In the genomic region with DNA sequence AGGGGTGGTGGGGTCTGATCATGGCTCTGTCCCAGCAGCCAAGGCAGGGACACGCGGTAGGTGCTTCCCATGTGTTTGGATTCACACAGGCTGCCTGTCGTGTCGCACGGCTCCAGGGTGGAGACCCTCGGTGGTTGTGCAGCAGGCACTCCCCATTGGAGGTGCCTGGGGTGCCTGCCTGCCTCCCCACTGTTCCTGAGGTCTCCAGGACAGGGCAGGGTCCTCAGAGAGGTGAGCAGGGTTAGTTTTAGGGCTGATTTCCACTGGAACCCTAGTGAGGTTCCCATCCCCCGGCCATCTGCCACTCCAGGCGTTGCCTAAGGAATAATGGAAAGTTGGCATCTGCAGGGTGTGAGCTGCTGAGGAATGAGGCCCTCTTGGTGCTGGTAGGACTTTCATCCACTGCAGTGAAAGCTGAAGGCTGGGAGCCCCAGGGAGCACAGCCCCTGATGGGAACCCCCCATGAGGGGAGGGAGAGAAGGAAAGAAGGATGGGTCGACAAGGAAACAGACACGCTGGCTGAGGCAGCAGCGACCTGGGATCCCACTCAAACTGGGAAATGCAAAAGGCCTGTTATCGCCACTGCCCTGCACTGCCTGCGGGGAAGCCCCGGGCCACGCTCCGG, we compare ENCODE assay signal across 21 cellular contexts. TPM values are rescaled to one million over a fixed set of nuclear protein-coding genes. Genes with fewer than 3 reads are reported as not detected.
DNase-seq lines count a peak whose midpoint lies in the region; ATAC-seq lines count a peak whose summit lies in the region.
"Had no signal": no experiment of that assay in that cellular context is flagged by ENCODE, and none has a peak within 500 bp of the region (broad histone marks: within the 10 kb centered on the region; RNA-seq: fewer than 3 reads in every experiment).

No MANE protein-coding gene starts in this region.

- H3K4ac ChIP-seq in mesenchymal stem cell (ENCODE audit: low read depth in 1 of 2, low read length in 2 of 2): no peak overlapping the region

- H3K4me2 ChIP-seq in mesenchymal stem cell (ENCODE audit: low read length, poor library complexity, severe bottlenecking): no peak overlapping the region
- H3K4me2 ChIP-seq: SK-N-SH had no signal

- H3K9ac ChIP-seq in mesenchymal stem cell (ENCODE audit: low read length): no peak overlapping the region
- H3K9ac ChIP-seq: SK-N-SH had no signal

- DNase-seq in activated naive CD4-positive, alpha-beta T cell treated with anti-CD3 and anti-CD28 coated beads, Interleukin-2, amount 10 ng/mL, durations not matched to agents 7 days and 5 days: peak; percentile 10
- no peak for DNase-seq in activated naive CD4-positive, alpha-beta T cell (lab: John Stamatoyannopoulos, UW)
- DNase-seq in DMS 273 treated with DMSO at 0.1 percent for 48 hours (lab: John Stamatoyannopoulos, UW) (peak; percentile 24), islet precursor cell (peak; percentile 32), mesenchymal stem cell (no peak), SW 1271 (lab: John Stamatoyannopoulos, UW) (no peak), C1 segment of cervical spinal cord (lab: John Stamatoyannopoulos, UW) (no peak)
- no peak for DNase-seq in stimulated activated effector memory CD8-positive, alpha-beta T cell treated with anti-CD3 and anti-CD28 coated beads, Interleukin-12 subunit alpha, Interleukin-12 subunit beta, amount 100 ng/mL, for 72 hours (ENCODE audit: low spot score in 2 of 2)
- DNase-seq: activated CD4-positive, alpha-beta memory T cell treated with anti-CD3 and anti-CD28 coated beads for 36 hours; activated gamma-delta T cell; GOT3; midbrain; NCI-H1105; SK-N-SH; stimulated activated CD4-positive, alpha-beta T cell treated with anti-CD3 and anti-CD28 coated beads, Interleukin-4, amount 100 ng/mL, for 24 hours had no signal

- no peaks in the 10 kb centered on the region for H3K36me3 Mint-ChIP-seq in activated naive CD4-positive, alpha-beta T cell treated with anti-CD3 and anti-CD28 coated beads, Interleukin-2, amount 10 ng/mL, durations not matched to agents 7 days and 5 days
- H3K36me3 Mint-ChIP-seq in stimulated activated effector memory CD8-positive, alpha-beta T cell treated with anti-CD3 and anti-CD28 coated beads, Interleukin-12 subunit alpha, Interleukin-12 subunit beta, amount 100 ng/mL, for 72 hours: peaks cover 5% of the 10 kb centered on the region
- H3K36me3 Mint-ChIP-seq: activated CD4-positive, alpha-beta memory T cell treated with anti-CD3 and anti-CD28 coated beads for 36 hours had no signal

- no peak overlapping the region for H2BK5ac ChIP-seq in mesenchymal stem cell (ENCODE audit: low read depth, low read length, poor library complexity, severe bottlenecking)

- H3K9me3 ChIP-seq in mesenchymal stem cell (ENCODE audit: control insufficient read depth, low read length): no peaks in the 10 kb centered on the region
- H3K9me3 ChIP-seq: SK-N-SH, thyroid gland had no signal

- no peak overlapping the region for H3K4me3 Mint-ChIP-seq in activated naive CD4-positive, alpha-beta T cell treated with anti-CD3 and anti-CD28 coated beads, Interleukin-2, amount 10 ng/mL, durations not matched to agents 7 days and 5 days
- H3K4me3 Mint-ChIP-seq in stimulated activated effector memory CD8-positive, alpha-beta T cell treated with anti-CD3 and anti-CD28 coated beads, Interleukin-12 subunit alpha, Interleukin-12 subunit beta, amount 100 ng/mL, for 72 hours: no peak overlapping the region
- H3K4me3 Mint-ChIP-seq: activated CD4-positive, alpha-beta memory T cell treated with anti-CD3 and anti-CD28 coated beads for 36 hours; dendritic cell treated with granulocyte-macrophage colony-stimulating factor and Interleukin-4, amounts not matched to agents 40 ng/mL and 50 ng/mL, for 4 days; nephron; stimulated activated naive CD8-positive, alpha-beta T cell treated with anti-CD3 and anti-CD28 coated beads, Interleukin-15, Interleukin-2, amounts not matched to agents 100 ng/mL and 50 ng/mL, for 24 hours had no signal

- H4K8ac ChIP-seq in mesenchymal stem cell (ENCODE audit: low read length): no peak overlapping the region

- H3K23ac ChIP-seq in mesenchymal stem cell (ENCODE audit: low read length in 2 of 2): no peak overlapping the region

- no peak overlapping the region for H3K4me3 ChIP-seq in mesenchymal stem cell (ENCODE audit: insufficient read depth in 1 of 2, low read depth in 1 of 2, low read length in 2 of 2)
- H3K4me3 ChIP-seq: thyroid gland had no signal

- no peak overlapping the region for H3K27ac ChIP-seq in mesenchymal stem cell (ENCODE audit: low read length, poor library complexity, severe bottlenecking)
- H3K27ac ChIP-seq: C4-2B, HL-60, thyroid gland had no signal

- H3K4me1 Mint-ChIP-seq in activated naive CD4-positive, alpha-beta T cell treated with anti-CD3 and anti-CD28 coated beads, Interleukin-2, amount 10 ng/mL, durations not matched to agents 7 days and 5 days: no peaks in the 10 kb centered on the region
- peaks cover 39% of the 10 kb centered on the region for H3K4me1 Mint-ChIP-seq in stimulated activated effector memory CD8-positive, alpha-beta T cell treated with anti-CD3 and anti-CD28 coated beads, Interleukin-12 subunit alpha, Interleukin-12 subunit beta, amount 100 ng/mL, for 72 hours
- H3K4me1 Mint-ChIP-seq: nephron had no signal

- H4K91ac ChIP-seq in mesenchymal stem cell (ENCODE audit: low read length): no peak overlapping the region

- H2AK5ac ChIP-seq in mesenchymal stem cell (ENCODE audit: low read length, severe bottlenecking): no peak overlapping the region

- no peak overlapping the region for H2BK120ac ChIP-seq in mesenchymal stem cell (ENCODE audit: low read depth, low read length)

- no peak overlapping the region for H2BK15ac ChIP-seq in mesenchymal stem cell (ENCODE audit: low read depth, poor library complexity, severe bottlenecking)

- H3K27me3 ChIP-seq in mesenchymal stem cell (ENCODE audit: control insufficient read depth in 1 of 2, insufficient read depth in 1 of 2, low read length in 2 of 2): no peaks in the 10 kb centered on the region
- H3K27me3 ChIP-seq: thyroid gland had no signal

- no peak overlapping the region for H3K27ac Mint-ChIP-seq in activated naive CD4-positive, alpha-beta T cell treated with anti-CD3 and anti-CD28 coated beads, Interleukin-2, amount 10 ng/mL, durations not matched to agents 7 days and 5 days
- H3K27ac Mint-ChIP-seq in stimulated activated effector memory CD8-positive, alpha-beta T cell treated with anti-CD3 and anti-CD28 coated beads, Interleukin-12 subunit alpha, Interleukin-12 subunit beta, amount 100 ng/mL, for 72 hours: peak overlapping the region; percentile 74
- H3K27ac Mint-ChIP-seq: activated CD4-positive, alpha-beta memory T cell treated with anti-CD3 and anti-CD28 coated beads for 36 hours; dendritic cell treated with granulocyte-macrophage colony-stimulating factor and Interleukin-4, amounts not matched to agents 40 ng/mL and 50 ng/mL, for 4 days; nephron; stimulated activated naive CD8-positive, alpha-beta T cell treated with anti-CD3 and anti-CD28 coated beads, Interleukin-15, Interleukin-2, amounts not matched to agents 100 ng/mL and 50 ng/mL, for 24 hours had no signal

- H2BK12ac ChIP-seq in mesenchymal stem cell (ENCODE audit: low read length in 2 of 2): no peak overlapping the region

- CTCF ChIA-PET in activated naive CD4-positive, alpha-beta T cell treated with anti-CD3 and anti-CD28 coated beads, Interleukin-2, amount 10 ng/mL, durations not matched to agents 7 days and 5 days (lab: Charles Lee): no interaction called here

- no peaks in the 10 kb centered on the region for H3K27me3 Mint-ChIP-seq in activated naive CD4-positive, alpha-beta T cell treated with anti-CD3 and anti-CD28 coated beads, Interleukin-2, amount 10 ng/mL, durations not matched to agents 7 days and 5 days
- H3K27me3 Mint-ChIP-seq: activated CD4-positive, alpha-beta memory T cell treated with anti-CD3 and anti-CD28 coated beads for 36 hours; stimulated activated naive CD8-positive, alpha-beta T cell treated with anti-CD3 and anti-CD28 coated beads, Interleukin-15, Interleukin-2, amounts not matched to agents 100 ng/mL and 50 ng/mL, for 24 hours had no signal

- WGBS in mesenchymal stem cell: 89% methylated on average over 16 of the region's 16 CpGs

- no peak overlapping the region for H2AFZ ChIP-seq in mesenchymal stem cell (ENCODE audit: low read depth, low read length)

- no peak overlapping the region for H3K18ac ChIP-seq in mesenchymal stem cell (ENCODE audit: low read depth in 1 of 2, low read length in 2 of 2)

- H3K79me1 ChIP-seq in mesenchymal stem cell (replicated peaks; ENCODE audit: low read length, poor library complexity, severe bottlenecking): peaks cover 29% of the 10 kb centered on the region

- H3K14ac ChIP-seq in mesenchymal stem cell (ENCODE audit: low read length in 2 of 2): no peak overlapping the region

- peaks cover 24% of the 10 kb centered on the region for H3K4me1 ChIP-seq in mesenchymal stem cell (ENCODE audit: control insufficient read depth, insufficient read depth, low read depth, low read length)

- peaks cover 7 to 17% of the 10 kb centered on the region in 2 experiments for H3K36me3 ChIP-seq in mesenchymal stem cell (ENCODE audit: control insufficient read depth in 1 of 2, insufficient read depth in 2 of 2, low read depth in 1 of 2, low read length in 2 of 2)
- H3K36me3 ChIP-seq: thyroid gland had no signal

- no peak for ATAC-seq in stimulated activated effector memory CD8-positive, alpha-beta T cell treated with anti-CD3 and anti-CD28 coated beads, Interleukin-12 subunit alpha, Interleukin-12 subunit beta, amount 100 ng/mL, for 72 hours

- H3K9me3 Mint-ChIP-seq in activated naive CD4-positive, alpha-beta T cell treated with anti-CD3 and anti-CD28 coated beads, Interleukin-2, amount 10 ng/mL, durations not matched to agents 7 days and 5 days: no peaks in the 10 kb centered on the region
- no peaks in the 10 kb centered on the region for H3K9me3 Mint-ChIP-seq in stimulated activated effector memory CD8-positive, alpha-beta T cell treated with anti-CD3 and anti-CD28 coated beads, Interleukin-12 subunit alpha, Interleukin-12 subunit beta, amount 100 ng/mL, for 72 hours
- H3K9me3 Mint-ChIP-seq: activated CD4-positive, alpha-beta memory T cell treated with anti-CD3 and anti-CD28 coated beads for 36 hours; dendritic cell treated with granulocyte-macrophage colony-stimulating factor and Interleukin-4, amounts not matched to agents 40 ng/mL and 50 ng/mL, for 4 days; nephron; stimulated activated naive CD8-positive, alpha-beta T cell treated with anti-CD3 and anti-CD28 coated beads, Interleukin-15, Interleukin-2, amounts not matched to agents 100 ng/mL and 50 ng/mL, for 24 hours had no signal

RNA-seq across cellular contexts. Expression of a gene that starts 32.2 kb away (rescaled TPM):
- polyA plus RNA-seq in mesenchymal stem cell (2013, experiment 1 of 2): 13.7 TPM
- 14.6 TPM for polyA plus RNA-seq in mesenchymal stem cell (2013, experiment 2 of 2)

Comparison
In these comparisons a context has a peak if more than half of its experiments do, and no peak if none do; other contexts are left out.
1. DNase-seq: peak in activated naive CD4-positive, alpha-beta T cell treated with anti-CD3 and anti-CD28 coated beads, Interleukin-2, amount 10 ng/mL, durations not matched to agents 7 days and 5 days (single experiment), DMS 273 treated with DMSO at 0.1 percent for 48 hours (single experiment) and islet precursor cell (single experiment); none in activated naive CD4-positive, alpha-beta T cell (0 of 4), stimulated activated effector memory CD8-positive, alpha-beta T cell treated with anti-CD3 and anti-CD28 coated beads, Interleukin-12 subunit alpha, Interleukin-12 subunit beta, amount 100 ng/mL, for 72 hours (0 of 2), mesenchymal stem cell (single experiment), SW 1271 (0 of 2) and C1 segment of cervical spinal cord (0 of 14).